In the genomic region with DNA sequence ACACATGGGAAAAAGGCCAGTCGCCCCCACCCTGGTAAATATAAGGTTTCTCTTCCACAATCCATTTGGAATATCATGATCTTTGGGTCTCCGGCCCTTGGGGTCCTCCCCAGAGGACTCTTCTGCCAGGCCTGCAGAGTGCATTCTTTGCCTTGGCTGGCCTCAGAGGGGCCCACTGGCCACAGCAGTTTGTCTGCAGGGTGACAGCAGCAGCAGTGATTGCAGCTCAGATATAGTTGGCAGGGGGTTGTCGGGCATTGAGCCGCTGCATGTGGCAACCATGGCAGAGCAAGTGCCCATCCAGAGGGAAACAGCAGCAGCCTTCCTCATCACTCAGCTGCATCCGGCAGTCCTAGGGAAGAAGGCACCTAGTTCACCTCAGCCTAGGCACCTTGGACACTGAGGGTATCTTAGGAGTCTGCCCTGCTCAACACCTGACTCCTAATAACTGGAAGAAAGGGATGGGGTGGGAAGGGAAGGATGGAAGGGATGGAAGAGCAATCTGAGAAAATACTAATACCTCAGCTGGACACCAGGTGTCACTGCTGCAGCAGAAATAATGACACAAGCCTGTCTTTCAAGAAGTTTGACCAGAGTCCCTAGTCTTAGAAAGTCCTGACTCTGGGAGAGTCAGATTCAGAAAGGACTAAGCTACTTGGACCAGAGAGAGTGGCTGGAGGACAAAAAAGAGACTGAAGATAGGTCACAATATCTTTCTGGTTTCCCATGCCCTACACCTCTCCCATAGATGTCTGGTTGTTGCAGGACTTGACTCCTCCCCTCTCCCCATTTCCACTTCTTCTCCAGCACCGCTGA, we compare ENCODE assay signal across 8 cellular contexts. TPM values are rescaled to one million over a fixed set of nuclear protein-coding genes. Genes with fewer than 3 reads are reported as not detected.
DNase-seq lines count a peak whose midpoint lies in the region; ATAC-seq, FAIRE-seq and TF ChIP-seq lines count a peak whose summit lies in the region.

No MANE protein-coding gene starts in this region.

- no peak overlapping the region for H3K27ac Mint-ChIP-seq in CD8-positive, alpha-beta T cell
- peak overlapping the region; percentile 91 for H3K27ac Mint-ChIP-seq in astrocyte (ENCODE audit: unreplicated experiment)

- peak; percentile 64 for TF ChIP-seq CTCF in CD8-positive, alpha-beta T cell (IDR thresholded peaks at IDR 0.05)
- TF ChIP-seq CTCF in GM13977 (IDR thresholded peaks at IDR 0.05; ENCODE audit: extremely low read depth, insufficient read depth, missing control alignments) (peak; percentile 77), astrocyte (IDR thresholded peaks at IDR 0.05; ENCODE audit: insufficient read depth, low read depth, low read length) (peak; percentile 75)

- no peak overlapping the region for H3K4me3 Mint-ChIP-seq in CD8-positive, alpha-beta T cell
- peak overlapping the region; percentile 70 for H3K4me3 Mint-ChIP-seq in astrocyte (ENCODE audit: unreplicated experiment)

- no peaks in the 10 kb centered on the region for H3K4me1 Mint-ChIP-seq in CD8-positive, alpha-beta T cell (ENCODE audit: low read depth)
- peaks cover 58% of the 10 kb centered on the region for H3K4me1 Mint-ChIP-seq in astrocyte (ENCODE audit: low read depth, unreplicated experiment)

- in situ Hi-C loops in GM13977 (cut with MboI; ENCODE audit: low pct_unique_long_range_greater_than_20kb, low sequenced_read_pairs, unreplicated experiment): loop anchor here (10.0 kb wide), 1 partner anchor 81 kb away; a partner anchor contains a TSS

- DNase-seq in CD8-positive, alpha-beta T cell: peak in 5 of 7 experiments; percentile 30 to 60 (median 40)
- DNase-seq in GM13977 (ENCODE audit: low spot score) (peak; percentile 70), OCI-M1 (lab: John Stamatoyannopoulos, UW) (peak; percentile 74), astrocyte (ENCODE audit: low read depth) (no peak), iPS-NIHi7 (ENCODE audit: extremely low spot score) (peak; percentile 67)
- DNase-seq in stimulated activated CD4-positive, alpha-beta T cell treated with anti-CD3 and anti-CD28 coated beads, Interleukin-15, amount 100 ng/mL, for 24 hours: peak; percentile 54

- peaks cover 2% of the 10 kb centered on the region for H3K27me3 Mint-ChIP-seq in CD8-positive, alpha-beta T cell (ENCODE audit: low read depth)
- no peaks in the 10 kb centered on the region for H3K27me3 Mint-ChIP-seq in astrocyte (ENCODE audit: low read depth, unreplicated experiment)

- intact Hi-C loops in CD8-positive, alpha-beta T cell (cut with DNase I, micrococcal nuclease): loop anchor here (1.0 to 10.0 kb wide), 3 partner anchors 10 to 211 kb away; a partner anchor contains a TSS

- H3K4me1 ChIP-seq in CD8-positive, alpha-beta T cell (ENCODE audit: insufficient read depth, low read length): no peaks in the 10 kb centered on the region
- H3K4me1 ChIP-seq in astrocyte (ENCODE audit: insufficient read depth, low read length): peaks cover 24% of the 10 kb centered on the region

- no peak overlapping the region for H3K27ac ChIP-seq in CD8-positive, alpha-beta T cell (ENCODE audit: low read depth, low read length)
- no peak overlapping the region for H3K27ac ChIP-seq in astrocyte (ENCODE audit: low read depth, low read length)

- POLR2A ChIA-PET in CD8-positive, alpha-beta T cell (lab: Charles Lee): interaction anchor here (1.6 to 1.7 kb wide), 2 partner anchors 13 to 85 kb away, joined by 4 to 5 read pairs; no protein-coding TSS in a partner anchor

- peaks cover 4% of the 10 kb centered on the region for H3K79me2 ChIP-seq in astrocyte (ENCODE audit: insufficient read depth, low read length)

- H3K4me2 ChIP-seq in astrocyte (ENCODE audit: low read length): no peak overlapping the region

- no peak overlapping the region for H2AFZ ChIP-seq in astrocyte (ENCODE audit: low read depth, low read length)

- peak; percentile 52 for ATAC-seq in CD8-positive, alpha-beta T cell
- ATAC-seq in GM18520 (IDR thresholded peaks at IDR 0.05; ENCODE audit: unreplicated experiment) (no peak), HG03108 (IDR thresholded peaks at IDR 0.05; ENCODE audit: unreplicated experiment) (no peak)

- H3K36me3 ChIP-seq in CD8-positive, alpha-beta T cell (ENCODE audit: insufficient read depth, low read length): no peaks in the 10 kb centered on the region
- H3K36me3 ChIP-seq in astrocyte (ENCODE audit: insufficient read depth, low read length): peaks cover 47% of the 10 kb centered on the region

- no peak overlapping the region for H3K9ac ChIP-seq in astrocyte (ENCODE audit: low read length)

- H3K36me3 Mint-ChIP-seq in CD8-positive, alpha-beta T cell: no peaks in the 10 kb centered on the region
- peaks cover 32% of the 10 kb centered on the region for H3K36me3 Mint-ChIP-seq in astrocyte (ENCODE audit: low read depth, unreplicated experiment)

- no peaks in the 10 kb centered on the region for H3K9me3 Mint-ChIP-seq in CD8-positive, alpha-beta T cell
- H3K9me3 Mint-ChIP-seq in astrocyte (ENCODE audit: unreplicated experiment): no peaks in the 10 kb centered on the region

- no peaks in the 10 kb centered on the region for H3K9me3 ChIP-seq in CD8-positive, alpha-beta T cell (ENCODE audit: low read length)
- no peaks in the 10 kb centered on the region for H3K9me3 ChIP-seq in astrocyte (ENCODE audit: insufficient read depth, low read depth, low read length)

- no peak overlapping the region for H3K4me3 ChIP-seq in CD8-positive, alpha-beta T cell (ENCODE audit: low read depth, low read length)
- no peak overlapping the region for H3K4me3 ChIP-seq in astrocyte (ENCODE audit: insufficient read depth, low read depth, low read length)

- no peak for FAIRE-seq in astrocyte (lab: Jason Lieb, UNC)

- CTCF ChIA-PET in CD8-positive, alpha-beta T cell (lab: Charles Lee): interaction anchor here (0.6 to 34.8 kb wide), 28 partner anchors 9 to 1078 kb away, joined by 3 to 1218 read pairs (median 4); a partner anchor contains a TSS

- H4K20me1 ChIP-seq in astrocyte (ENCODE audit: insufficient read depth, low read length): peaks cover 51% of the 10 kb centered on the region

- no peaks in the 10 kb centered on the region for H3K27me3 ChIP-seq in CD8-positive, alpha-beta T cell (ENCODE audit: insufficient read depth, low read length)
- H3K27me3 ChIP-seq in astrocyte (ENCODE audit: insufficient read depth, low read length): no peaks in the 10 kb centered on the region

RNA-seq across cellular contexts. Expression of a gene that starts 8.9 kb away (rescaled TPM):
- total RNA-seq in CD8-positive, alpha-beta T cell: under 1 TPM; 0.52 to 0.72 TPM
- total RNA-seq in astrocyte: 117 and 146 TPM in 2 replicates

RNA-seq across cellular contexts. Expression of a gene that starts 16.5 kb away (rescaled TPM):
- total RNA-seq in CD8-positive, alpha-beta T cell: 10 to 100 TPM; 11.9 to 15.3 TPM
- 6.6 and 10.4 TPM in 2 replicates for total RNA-seq in astrocyte

RNA-seq across cellular contexts. Expression of a gene that starts 36.5 kb away (rescaled TPM):
- 1 to 10 TPM; 5.6 to 7.7 TPM for total RNA-seq in CD8-positive, alpha-beta T cell
- 3.6 and 3.8 TPM in 2 replicates for total RNA-seq in astrocyte

RNA-seq across cellular contexts. Expression of a gene that starts 44.2 kb away (rescaled TPM):
- total RNA-seq in CD8-positive, alpha-beta T cell: 10 to 100 TPM; 14.3 to 15.2 TPM
- total RNA-seq in astrocyte: 84.2 and 91.6 TPM in 2 replicates

RNA-seq across cellular contexts. Expression of a gene that starts 54.5 kb away (rescaled TPM):
- total RNA-seq in CD8-positive, alpha-beta T cell: 100 to 1,000 TPM; 135 to 141 TPM
- 43.9 and 49.3 TPM in 2 replicates for total RNA-seq in astrocyte

Comparison
In these comparisons a context has a peak if more than half of its experiments do, and no peak if none do; other contexts are left out.
1. RNA of a gene that starts 8.9 kb away (total RNA-seq): 117 to 146 TPM in astrocyte; 0.52 to 0.72 TPM in CD8-positive, alpha-beta T cell; every median in the first group is over 10 times any median in the second.
2. Peak in every context shown above with its lines, with median percentiles within 50 percentile points of each other: CTCF ChIP-seq.